In the genomic region with DNA sequence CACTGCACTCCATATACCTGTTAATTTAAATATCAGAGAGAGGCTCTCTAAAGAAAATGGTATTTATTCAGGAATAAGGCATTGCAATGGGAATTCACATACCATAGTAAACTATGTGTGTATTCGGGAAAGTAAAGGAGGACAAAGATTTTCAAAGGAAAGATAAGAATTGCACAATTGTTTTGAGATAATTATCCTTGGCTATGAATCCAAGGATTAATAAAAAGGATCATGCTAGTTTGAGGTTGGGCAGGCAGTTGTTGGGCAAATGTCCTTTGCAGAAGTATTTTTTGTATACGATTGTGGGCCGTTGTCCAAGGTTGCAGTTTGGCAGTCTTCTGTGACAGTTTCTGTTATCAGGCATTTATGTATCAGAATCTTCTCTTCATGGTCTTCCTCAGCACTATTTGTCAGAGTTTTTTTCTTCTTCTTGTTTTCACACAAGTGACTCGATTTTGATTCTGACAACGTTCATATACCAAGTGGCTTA, we compare ENCODE assay signal across 1 cellular context.
TF ChIP-seq lines count a peak whose summit lies in the region.

No MANE protein-coding gene starts in this region.

TF ChIP-seq in HepG2, 621 proteins besides CTCF, POLR2A, EP300 and RAD21:
- TF ChIP-seq HNRNPH1 (optimal IDR thresholded peaks at IDR 0.05; ENCODE audit: low read depth, low read length) = no peak
- TF ChIP-seq, protein P1, sequence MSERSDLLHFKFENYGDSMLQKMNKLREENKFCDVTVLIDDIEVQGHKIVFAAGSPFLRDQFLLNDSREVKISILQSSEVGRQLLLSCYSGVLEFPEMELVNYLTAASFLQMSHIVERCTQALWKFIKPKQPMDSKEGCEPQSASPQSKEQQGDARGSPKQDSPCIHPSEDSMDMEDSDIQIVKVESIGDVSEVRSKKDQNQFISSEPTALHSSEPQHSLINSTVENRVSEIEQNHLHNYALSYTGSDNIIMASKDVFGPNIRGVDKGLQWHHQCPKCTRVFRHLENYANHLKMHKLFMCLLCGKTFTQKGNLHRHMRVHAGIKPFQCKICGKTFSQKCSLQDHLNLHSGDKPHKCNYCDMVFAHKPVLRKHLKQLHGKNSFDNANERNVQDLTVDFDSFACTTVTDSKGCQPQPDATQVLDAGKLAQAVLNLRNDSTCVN (CRISPR knock-in tag; IDR thresholded peaks at IDR 0.05; ENCODE audit: borderline replicate concordance) = no peak
- TF ChIP-seq, protein P2, sequence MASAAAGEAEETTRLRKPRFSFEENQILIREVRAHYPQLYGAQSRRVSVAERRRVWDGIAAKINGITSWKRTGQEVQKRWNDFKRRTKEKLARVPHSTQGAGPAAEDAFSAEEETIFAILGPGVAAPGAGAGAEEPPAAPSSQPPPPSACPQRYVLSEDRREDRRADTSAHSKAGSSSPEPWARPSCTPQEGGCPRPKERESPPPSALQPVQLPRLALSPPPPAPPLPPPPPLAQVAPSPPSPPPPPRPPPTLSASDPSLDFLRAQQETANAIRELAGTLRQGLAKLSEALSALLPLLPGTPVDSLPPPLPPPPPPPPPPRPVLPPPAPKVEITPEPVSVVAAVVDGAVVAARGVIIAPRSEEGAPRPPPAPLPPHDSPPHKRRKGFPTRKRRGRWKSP (CRISPR knock-in tag; IDR thresholded peaks at IDR 0.05) = no peak
- no peak for TF ChIP-seq ZNF558 (CRISPR knock-in tag; IDR thresholded peaks at IDR 0.05; ENCODE audit: borderline replicate concordance)
- TF ChIP-seq TMF1 (CRISPR knock-in tag; IDR thresholded peaks at IDR 0.05; ENCODE audit: low read depth) = no peak
- TF ChIP-seq, protein P3, sequence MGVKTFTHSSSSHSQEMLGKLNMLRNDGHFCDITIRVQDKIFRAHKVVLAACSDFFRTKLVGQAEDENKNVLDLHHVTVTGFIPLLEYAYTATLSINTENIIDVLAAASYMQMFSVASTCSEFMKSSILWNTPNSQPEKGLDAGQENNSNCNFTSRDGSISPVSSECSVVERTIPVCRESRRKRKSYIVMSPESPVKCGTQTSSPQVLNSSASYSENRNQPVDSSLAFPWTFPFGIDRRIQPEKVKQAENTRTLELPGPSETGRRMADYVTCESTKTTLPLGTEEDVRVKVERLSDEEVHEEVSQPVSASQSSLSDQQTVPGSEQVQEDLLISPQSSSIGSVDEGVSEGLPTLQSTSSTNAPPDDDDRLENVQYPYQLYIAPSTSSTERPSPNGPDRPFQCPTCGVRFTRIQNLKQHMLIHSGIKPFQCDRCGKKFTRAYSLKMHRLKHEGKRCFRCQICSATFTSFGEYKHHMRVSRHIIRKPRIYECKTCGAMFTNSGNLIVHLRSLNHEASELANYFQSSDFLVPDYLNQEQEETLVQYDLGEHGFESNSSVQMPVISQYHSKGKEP (CRISPR knock-in tag; IDR thresholded peaks at IDR 0.05) = no peak
- TF ChIP-seq SIX1 (CRISPR knock-in tag; IDR thresholded peaks at IDR 0.05; ENCODE audit: borderline replicate concordance) = no peak
- TF ChIP-seq SCMH1 (CRISPR knock-in tag; IDR thresholded peaks at IDR 0.05; ENCODE audit: borderline replicate concordance) = no peak
- TF ChIP-seq RFX5 (IDR thresholded peaks at IDR 0.05; ENCODE audit: low read depth, low read length) = no peak
- no peak for TF ChIP-seq ZNF143 (CRISPR knock-in tag; IDR thresholded peaks at IDR 0.05)
- TF ChIP-seq ZFP82 (CRISPR knock-in tag; IDR thresholded peaks at IDR 0.05; ENCODE audit: borderline replicate concordance) = no peak
- TF ChIP-seq ZNF891 (CRISPR knock-in tag; IDR thresholded peaks at IDR 0.05) = no peak
- TF ChIP-seq ZNF343 (CRISPR knock-in tag; IDR thresholded peaks at IDR 0.05) = no peak
